18 cellular contexts compared by ENCODE assay signal in the genomic region with DNA sequence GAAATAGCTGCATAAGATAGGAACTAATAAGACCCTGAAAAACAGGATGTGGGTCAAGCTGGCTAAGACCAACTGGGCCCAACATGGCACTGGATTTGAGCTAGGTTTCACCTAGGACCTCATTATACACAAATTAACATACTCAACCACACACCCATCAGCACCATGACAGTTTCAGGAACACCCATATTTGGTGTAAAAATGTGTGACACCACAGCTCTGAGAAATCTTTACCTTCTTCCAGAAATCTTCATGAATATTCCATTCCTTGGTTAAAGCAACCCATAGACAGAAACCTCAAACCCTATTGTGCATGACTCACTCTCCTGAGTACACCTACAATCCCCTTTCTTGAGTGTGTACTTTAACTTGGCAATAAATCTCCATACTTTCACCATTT.
DNase-seq lines count a peak whose midpoint lies in the region; ATAC-seq and TF ChIP-seq lines count a peak whose summit lies in the region.
"Had no signal": no experiment of that assay in that cellular context is flagged by ENCODE, and none has a peak within 500 bp of the region (broad histone marks: within the 10 kb centered on the region; RNA-seq: fewer than 3 reads in every experiment).

No MANE protein-coding gene starts in this region.

- H3K27me3 ChIP-seq in foreskin keratinocyte, result no peaks in the 10 kb centered on the region
- H3K27me3 ChIP-seq: sigmoid colon had no signal

- ATAC-seq in activated CD8-positive, alpha-beta T cell treated with anti-CD3 and anti-CD28 coated beads for 36 hours, result peak; percentile 85
- peak; percentile 85 for ATAC-seq in foreskin keratinocyte
- ATAC-seq: HepG2 had no signal

- H3K36me3 Mint-ChIP-seq in activated CD8-positive, alpha-beta T cell treated with anti-CD3 and anti-CD28 coated beads for 36 hours (ENCODE audit: low read depth), result no peaks in the 10 kb centered on the region
- no peaks in the 10 kb centered on the region for H3K36me3 Mint-ChIP-seq in endothelial cell (ENCODE audit: low read depth, unreplicated experiment)
- H3K36me3 Mint-ChIP-seq in progenitor cell of endocrine pancreas (ENCODE audit: insufficient read depth), result no peaks in the 10 kb centered on the region
- H3K36me3 Mint-ChIP-seq: CD14-positive monocyte, mesothelial cell of epicardium had no signal

- H3K27ac Mint-ChIP-seq in activated CD8-positive, alpha-beta T cell treated with anti-CD3 and anti-CD28 coated beads for 36 hours, result no peak overlapping the region
- H3K27ac Mint-ChIP-seq in endothelial cell (ENCODE audit: unreplicated experiment) (no peak overlapping the region), progenitor cell of endocrine pancreas (no peak overlapping the region)
- H3K27ac Mint-ChIP-seq: CD14-positive monocyte, HFFc6, mesothelial cell of epicardium, nephron had no signal

- TF ChIP-seq CTCF in activated CD8-positive, alpha-beta T cell treated with anti-CD3 and anti-CD28 coated beads for 36 hours (IDR thresholded peaks at IDR 0.05), result no peak
- TF ChIP-seq CTCF in foreskin keratinocyte (conservative IDR thresholded peaks at IDR 0.05) (no peak), endothelial cell (IDR thresholded peaks at IDR 0.05; ENCODE audit: unreplicated experiment) (no peak), progenitor cell of endocrine pancreas (IDR thresholded peaks at IDR 0.05; ENCODE audit: unreplicated experiment) (no peak)

- H3K4me1 ChIP-seq in foreskin keratinocyte, result peaks cover 14% of the 10 kb centered on the region
- H3K4me1 ChIP-seq: sigmoid colon had no signal

- H3K27me3 Mint-ChIP-seq in activated CD8-positive, alpha-beta T cell treated with anti-CD3 and anti-CD28 coated beads for 36 hours, result no peaks in the 10 kb centered on the region
- H3K27me3 Mint-ChIP-seq in endothelial cell (ENCODE audit: unreplicated experiment) (no peaks in the 10 kb centered on the region), progenitor cell of endocrine pancreas (no peaks in the 10 kb centered on the region)

- CTCF ChIA-PET in activated CD8-positive, alpha-beta T cell treated with anti-CD3 and anti-CD28 coated beads for 36 hours (lab: Charles Lee), result no interaction called here

- H3K9me3 Mint-ChIP-seq in activated CD8-positive, alpha-beta T cell treated with anti-CD3 and anti-CD28 coated beads for 36 hours, result no peaks in the 10 kb centered on the region
- H3K9me3 Mint-ChIP-seq in endothelial cell (ENCODE audit: unreplicated experiment) (no peaks in the 10 kb centered on the region), progenitor cell of endocrine pancreas (ENCODE audit: low read depth) (no peaks in the 10 kb centered on the region)
- H3K9me3 Mint-ChIP-seq: nephron had no signal

- H3K4me1 Mint-ChIP-seq in activated CD8-positive, alpha-beta T cell treated with anti-CD3 and anti-CD28 coated beads for 36 hours (ENCODE audit: low read depth), result peaks cover 10% of the 10 kb centered on the region
- H3K4me1 Mint-ChIP-seq in endothelial cell (ENCODE audit: unreplicated experiment), result no peaks in the 10 kb centered on the region
- no peaks in the 10 kb centered on the region for H3K4me1 Mint-ChIP-seq in progenitor cell of endocrine pancreas (ENCODE audit: low read depth)
- H3K4me1 Mint-ChIP-seq: CD14-positive monocyte, nephron had no signal

- POLR2A ChIA-PET in activated CD8-positive, alpha-beta T cell treated with anti-CD3 and anti-CD28 coated beads for 36 hours (lab: Charles Lee), result no interaction called here

- no peak overlapping the region for H3K27ac ChIP-seq in foreskin keratinocyte
- H3K27ac ChIP-seq: sigmoid colon, thoracic aorta had no signal

- no peak overlapping the region for H3K4me3 Mint-ChIP-seq in activated CD8-positive, alpha-beta T cell treated with anti-CD3 and anti-CD28 coated beads for 36 hours
- H3K4me3 Mint-ChIP-seq in endothelial cell (ENCODE audit: unreplicated experiment), result no peak overlapping the region
- H3K4me3 Mint-ChIP-seq in progenitor cell of endocrine pancreas (ENCODE audit: low read depth), result no peak overlapping the region
- H3K4me3 Mint-ChIP-seq: CD14-positive monocyte, HFFc6, mesothelial cell of epicardium, nephron had no signal

- peak; percentile 2 for DNase-seq in stimulated activated CD4-positive, alpha-beta T cell treated with anti-CD3 and anti-CD28 coated beads, Interleukin-15, amount 100 ng/mL, for 24 hours
- no peak for DNase-seq in stimulated activated CD4-positive, alpha-beta T cell treated with anti-CD3 and anti-CD28 coated beads, Interleukin-4, amount 100 ng/mL, for 4 hours
- peak; percentile 8 for DNase-seq in activated CD8-positive, alpha-beta T cell treated with anti-CD3 and anti-CD28 coated beads for 36 hours
- peak; percentile 53 to 71 for DNase-seq in foreskin keratinocyte
- DNase-seq in endothelial cell (ENCODE audit: low spot score), result no peak
- DNase-seq in progenitor cell of endocrine pancreas (ENCODE audit: low spot score, unreplicated experiment), result no peak
- no peak for DNase-seq in iPS-NIHi7 (ENCODE audit: extremely low spot score)
- DNase-seq: activated CD8-positive, alpha-beta memory T cell treated with anti-CD3 and anti-CD28 coated beads for 24 hours; activated effector memory CD4-positive, alpha-beta T cell treated with Interleukin-2 at 50 U/mL for 16 hours; amniotic stem cell; HFFc6; NCI-H1436; sigmoid colon had no signal

- intact Hi-C loops in activated CD8-positive, alpha-beta T cell treated with anti-CD3 and anti-CD28 coated beads for 36 hours (cut with micrococcal nuclease), result no loop called here

Comparison
In these comparisons a context has a peak if more than half of its experiments do, and no peak if none do; other contexts are left out.
1. DNase-seq: peak in stimulated activated CD4-positive, alpha-beta T cell treated with anti-CD3 and anti-CD28 coated beads, Interleukin-15, amount 100 ng/mL, for 24 hours (single experiment), activated CD8-positive, alpha-beta T cell treated with anti-CD3 and anti-CD28 coated beads for 36 hours (single experiment) and foreskin keratinocyte (2 of 2); none in stimulated activated CD4-positive, alpha-beta T cell treated with anti-CD3 and anti-CD28 coated beads, Interleukin-4, amount 100 ng/mL, for 4 hours (0 of 2), endothelial cell (single experiment), progenitor cell of endocrine pancreas (single experiment) and iPS-NIHi7 (single experiment).